In genomic region chr1:207644479-207644851, GRCh38 we compare ENCODE assay signal across 10 cellular contexts. TPM values are rescaled to one million over a fixed set of nuclear protein-coding genes. Genes with fewer than 3 reads are reported as not detected.
DNase-seq lines count a peak whose midpoint lies in the region; ATAC-seq, FAIRE-seq and TF ChIP-seq lines count a peak whose summit lies in the region.
"Had no signal": no experiment of that assay in that cellular context is flagged by ENCODE, and none has a peak within 500 bp of the region (broad histone marks: within the 10 kb centered on the region; RNA-seq: fewer than 3 reads in every experiment).

No MANE protein-coding gene starts in this region.

- H3K27ac ChIP-seq in tibial artery, result no peak overlapping the region

- no peaks in the 10 kb centered on the region for H3K9me3 Mint-ChIP-seq in activated naive CD4-positive, alpha-beta T cell treated with anti-CD3 and anti-CD28 coated beads for 36 hours
- H3K9me3 Mint-ChIP-seq in activated CD8-positive, alpha-beta T cell treated with anti-CD3 and anti-CD28 coated beads, Interleukin-2, amount 10 ng/mL, durations not matched to agents 7 days and 5 days (ENCODE audit: insufficient read depth), result no peaks in the 10 kb centered on the region
- H3K9me3 Mint-ChIP-seq in immature natural killer cell, result no peaks in the 10 kb centered on the region

- H3K36me3 Mint-ChIP-seq in activated naive CD4-positive, alpha-beta T cell treated with anti-CD3 and anti-CD28 coated beads for 36 hours (ENCODE audit: low read depth), result no peaks in the 10 kb centered on the region
- no peaks in the 10 kb centered on the region for H3K36me3 Mint-ChIP-seq in activated CD8-positive, alpha-beta T cell treated with anti-CD3 and anti-CD28 coated beads, Interleukin-2, amount 10 ng/mL, durations not matched to agents 7 days and 5 days (ENCODE audit: low read depth)
- H3K36me3 Mint-ChIP-seq in immature natural killer cell, result no peaks in the 10 kb centered on the region

- no peaks in the 10 kb centered on the region for H3K9me3 ChIP-seq in tibial artery

- no peak overlapping the region for H3K27ac Mint-ChIP-seq in activated naive CD4-positive, alpha-beta T cell treated with anti-CD3 and anti-CD28 coated beads for 36 hours
- H3K27ac Mint-ChIP-seq in activated CD8-positive, alpha-beta T cell treated with anti-CD3 and anti-CD28 coated beads, Interleukin-2, amount 10 ng/mL, durations not matched to agents 7 days and 5 days, result no peak overlapping the region
- H3K27ac Mint-ChIP-seq in immature natural killer cell, result peak overlapping the region in 1 of 6 donors; percentile 65

- peaks cover 7% of the 10 kb centered on the region for H3K4me1 Mint-ChIP-seq in activated naive CD4-positive, alpha-beta T cell treated with anti-CD3 and anti-CD28 coated beads for 36 hours (ENCODE audit: low read depth)
- H3K4me1 Mint-ChIP-seq in activated CD8-positive, alpha-beta T cell treated with anti-CD3 and anti-CD28 coated beads, Interleukin-2, amount 10 ng/mL, durations not matched to agents 7 days and 5 days (ENCODE audit: low read depth), result peaks cover 10% of the 10 kb centered on the region
- H3K4me1 Mint-ChIP-seq in immature natural killer cell, result peaks cover 9 to 15% of the 10 kb centered on the region in 2 donors

- H3K4me3 Mint-ChIP-seq in activated naive CD4-positive, alpha-beta T cell treated with anti-CD3 and anti-CD28 coated beads for 36 hours, result peak overlapping the region; percentile 72
- H3K4me3 Mint-ChIP-seq in activated CD8-positive, alpha-beta T cell treated with anti-CD3 and anti-CD28 coated beads, Interleukin-2, amount 10 ng/mL, durations not matched to agents 7 days and 5 days, result peak overlapping the region; percentile 72
- H3K4me3 Mint-ChIP-seq in immature natural killer cell, result peak overlapping the region; percentile 56 to 88 (median 80)

- H3K36me3 ChIP-seq in tibial artery, result no peaks in the 10 kb centered on the region

- H3K4me3 ChIP-seq in tibial artery, result peak overlapping the region; percentile 53 to 55

- CTCF ChIA-PET in activated naive CD4-positive, alpha-beta T cell treated with anti-CD3 and anti-CD28 coated beads for 36 hours (lab: Charles Lee), result no interaction called here
- CTCF ChIA-PET in activated CD8-positive, alpha-beta T cell treated with anti-CD3 and anti-CD28 coated beads, Interleukin-2, amount 10 ng/mL, durations not matched to agents 7 days and 5 days (lab: Charles Lee), result no interaction called here

- TF ChIP-seq CTCF in tibial artery (IDR thresholded peaks at IDR 0.05) (no peak), D721Med (IDR thresholded peaks at IDR 0.05; ENCODE audit: insufficient read depth, missing control alignments) (no peak)

- no peak for FAIRE-seq in D721Med (lab: Jason Lieb, UNC)

- peaks cover 0 to 16% (median 12%) of the 10 kb centered on the region in 4 donors for H3K4me1 ChIP-seq in tibial artery

- peaks cover 0 to 10% of the 10 kb centered on the region in 2 donors for H3K27me3 ChIP-seq in tibial artery

- ATAC-seq in activated CD8-positive, alpha-beta T cell treated with anti-CD3 and anti-CD28 coated beads, Interleukin-2, amount 10 ng/mL, durations not matched to agents 7 days and 5 days, result no peak
- ATAC-seq in left lobe of liver, result no peak

- H3K27me3 Mint-ChIP-seq in activated naive CD4-positive, alpha-beta T cell treated with anti-CD3 and anti-CD28 coated beads for 36 hours (ENCODE audit: low read depth), result peaks cover 16% of the 10 kb centered on the region
- peaks cover 32% of the 10 kb centered on the region for H3K27me3 Mint-ChIP-seq in activated CD8-positive, alpha-beta T cell treated with anti-CD3 and anti-CD28 coated beads, Interleukin-2, amount 10 ng/mL, durations not matched to agents 7 days and 5 days (ENCODE audit: low read depth)
- H3K27me3 Mint-ChIP-seq in immature natural killer cell (ENCODE audit: low read depth in 3 of 3), result peaks cover 5 to 19% (median 13%) of the 10 kb centered on the region in 3 donors

- POLR2A ChIA-PET in activated CD8-positive, alpha-beta T cell treated with anti-CD3 and anti-CD28 coated beads, Interleukin-2, amount 10 ng/mL, durations not matched to agents 7 days and 5 days (lab: Charles Lee), result no interaction called here

- DNase-seq in activated naive CD4-positive, alpha-beta T cell treated with anti-CD3 and anti-CD28 coated beads for 36 hours, result no peak
- DNase-seq in activated naive CD4-positive, alpha-beta T cell treated with Interleukin-2 at 50 U/mL for 16 hours, result no peak
- no peak for DNase-seq in activated CD8-positive, alpha-beta T cell treated with anti-CD3 and anti-CD28 coated beads, Interleukin-2, amount 10 ng/mL, durations not matched to agents 7 days and 5 days
- DNase-seq in immature natural killer cell (no peak), tibial artery (no peak), left lobe of liver (ENCODE audit: low spot score) (no peak), D721Med (ENCODE audit: insufficient read length, low spot score) (no peak), KBM-7 (no peak)

- in situ Hi-C loops in KBM-7 (cut with MboI; ENCODE audit: low pct_unique_long_range_greater_than_20kb, low sequenced_read_pairs), result no loop called here

- intact Hi-C loops in activated naive CD4-positive, alpha-beta T cell treated with anti-CD3 and anti-CD28 coated beads for 36 hours (cut with micrococcal nuclease), result no loop called here
- intact Hi-C loops in tibial artery (cut with DNase I; ENCODE audit: low total_unique reads), result no loop called here

RNA-seq across cellular contexts. Expression of gene CR1L, which starts 0.5 kb away (rescaled TPM):
- total RNA-seq in activated naive CD4-positive, alpha-beta T cell treated with anti-CD3 and anti-CD28 coated beads for 36 hours, result not detected
- not detected for total RNA-seq in activated CD8-positive, alpha-beta T cell treated with anti-CD3 and anti-CD28 coated beads, Interleukin-2, amount 10 ng/mL, durations not matched to agents 7 days and 5 days
- polyA plus RNA-seq in immature natural killer cell, result under 1 TPM in 1 of 3 donors, not detected in 2; 0.60 TPM
- 0.43 TPM for total RNA-seq in left lobe of liver
- total RNA-seq: M059J, renal cortical epithelial cell had no signal
